8 cellular contexts compared by ENCODE assay signal in the genomic region with DNA sequence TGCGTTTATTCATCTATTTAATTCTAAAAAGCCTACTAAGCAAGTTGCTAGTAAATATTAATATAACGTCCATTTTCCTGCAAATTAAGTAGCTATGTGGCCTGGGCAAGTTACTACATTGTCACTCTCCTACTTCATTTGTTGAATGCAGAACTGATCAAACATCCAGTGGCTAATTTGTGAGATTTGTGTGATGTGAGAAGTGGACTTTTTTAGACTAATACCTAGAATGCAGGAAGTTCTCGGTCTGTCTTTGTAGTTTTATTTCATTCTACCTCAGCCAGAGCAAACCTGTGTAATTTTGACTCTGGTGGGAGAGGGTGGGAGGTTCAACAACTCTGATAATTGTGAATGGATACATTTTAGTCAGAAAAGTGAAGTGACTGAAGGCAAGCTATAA. TPM values are rescaled to one million over a fixed set of nuclear protein-coding genes. Genes with fewer than 3 reads are reported as not detected.
DNase-seq lines count a peak whose midpoint lies in the region; ATAC-seq, FAIRE-seq and TF ChIP-seq lines count a peak whose summit lies in the region.

No MANE protein-coding gene starts in this region.

- peak overlapping the region; percentile 62 to 89 (median 78) for H3K4me3 ChIP-seq in heart right ventricle
- H3K4me3 ChIP-seq in esophagus muscularis mucosa: peak overlapping the region; percentile 73 to 88 (median 80)
- peak overlapping the region; percentile 59 to 82 (median 76) for H3K4me3 ChIP-seq in sigmoid colon

- no peak for TF ChIP-seq POLR2A in esophagus muscularis mucosa (IDR thresholded peaks at IDR 0.05; ENCODE audit: low read depth)
- no peak for TF ChIP-seq POLR2A in sigmoid colon (IDR thresholded peaks at IDR 0.05)

- peaks cover 0 to 36% (median 14%) of the 10 kb centered on the region in 9 donors for H3K36me3 ChIP-seq in heart right ventricle
- peaks cover 5 to 25% (median 14%) of the 10 kb centered on the region in 4 donors for H3K36me3 ChIP-seq in esophagus muscularis mucosa
- peaks cover 0 to 25% (median 3%) of the 10 kb centered on the region in 4 donors for H3K36me3 ChIP-seq in sigmoid colon

- intact Hi-C loops in heart right ventricle (cut with DNase I): loop anchor here in 3 of 10 donors (2.0 to 5.0 kb wide), 2 partner anchors 48 kb away; a partner anchor contains a TSS
- intact Hi-C loops in left cardiac atrium (cut with DNase I): no loop called here
- intact Hi-C loops in esophagus muscularis mucosa (cut with DNase I): loop anchor here (5.0 kb wide), 1 partner anchor 232 kb away; a partner anchor contains a TSS
- intact Hi-C loops in sigmoid colon (cut with DNase I): loop anchor here (5.0 kb wide), 1 partner anchor 48 kb away; a partner anchor contains a TSS
- intact Hi-C loops in left colon (cut with DNase I, micrococcal nuclease): no loop called here

- no peak for TF ChIP-seq CTCF in heart right ventricle (IDR thresholded peaks at IDR 0.05)
- TF ChIP-seq CTCF in esophagus muscularis mucosa (IDR thresholded peaks at IDR 0.05): no peak
- no peak for TF ChIP-seq CTCF in sigmoid colon (IDR thresholded peaks at IDR 0.05)

- no peak for DNase-seq in heart right ventricle
- DNase-seq in left cardiac atrium: no peak
- DNase-seq in OCI-M1 (lab: John Stamatoyannopoulos, UW): peak; percentile 41
- no peak for DNase-seq in esophagus muscularis mucosa (ENCODE audit: extremely low spot score)
- DNase-seq in sigmoid colon: no peak
- DNase-seq in C1 segment of cervical spinal cord (lab: John Stamatoyannopoulos, UW): no peak
- no peak for DNase-seq in RCC 7860 (ENCODE audit: low spot score)
- DNase-seq in left colon: no peak

- FAIRE-seq in RCC 7860 (lab: Jason Lieb, UNC): no peak

- peak overlapping the region in 8 of 10 donors; percentile 84 to 96 (median 92) for H3K27ac ChIP-seq in heart right ventricle
- peak overlapping the region; percentile 86 to 92 (median 88) for H3K27ac ChIP-seq in esophagus muscularis mucosa (replicated peaks in 1 of 4)
- peak overlapping the region; percentile 78 to 92 (median 88) for H3K27ac ChIP-seq in sigmoid colon

- H3K9me3 ChIP-seq in heart right ventricle: no peaks in the 10 kb centered on the region
- no peaks in the 10 kb centered on the region for H3K9me3 ChIP-seq in esophagus muscularis mucosa
- no peaks in the 10 kb centered on the region for H3K9me3 ChIP-seq in sigmoid colon

- 2 to 5% methylated on average over 3 of the region's 3 CpGs for WGBS in heart right ventricle, 2 donors
- 5% methylated on average over 3 of the region's 3 CpGs for WGBS in esophagus muscularis mucosa
- 0% methylated on average over 3 of the region's 3 CpGs for WGBS in sigmoid colon, 2 donors

- TF ChIP-seq EP300 in esophagus muscularis mucosa (IDR thresholded peaks at IDR 0.05) (no peak), sigmoid colon (IDR thresholded peaks at IDR 0.05) (no peak)

- no peak for ATAC-seq in heart right ventricle
- ATAC-seq in left cardiac atrium: no peak
- no peak for ATAC-seq in left colon

- H3K4me1 ChIP-seq in heart right ventricle (peaks cover 0 to 35% (median 27%) of the 10 kb centered on the region in 9 donors), esophagus muscularis mucosa (peaks cover 20 to 29% (median 26%) of the 10 kb centered on the region in 4 donors), sigmoid colon (peaks cover 0 to 25% (median 18%) of the 10 kb centered on the region in 4 donors)

- H3K27me3 ChIP-seq in heart right ventricle (no peaks in the 10 kb centered on the region), esophagus muscularis mucosa (no peaks in the 10 kb centered on the region), sigmoid colon (no peaks in the 10 kb centered on the region)

RNA-seq across cellular contexts. Expression of a gene that starts 0.8 kb away (rescaled TPM):
- total RNA-seq in heart right ventricle (10 to 100 TPM; 18.5 to 29.6 (median 25.4) TPM), left cardiac atrium (10 to 100 TPM; 16.5 to 17.1 TPM), esophagus muscularis mucosa (10 to 100 TPM; 11.4 to 15.7 (median 14.5) TPM), sigmoid colon (10 to 100 TPM; 10.9 to 18.0 (median 16.0) TPM), left colon (10 to 100 TPM; 20.5 to 21.0 TPM)
- polyA plus RNA-seq in heart right ventricle (10 to 100 TPM in 1 of 2 donors, 1 to 10 TPM in 1; 10.0 to 13.9 TPM), sigmoid colon (10 to 100 TPM; 11.6 to 14.2 (median 12.6) TPM)

RNA-seq across cellular contexts. Expression of a gene that starts 27.6 kb away (rescaled TPM):
- 1 to 10 TPM in 8 of 10 donors, under 1 TPM in 2; 0.53 to 2.1 (median 1.5) TPM for total RNA-seq in heart right ventricle
- polyA plus RNA-seq in heart right ventricle: 1 to 10 TPM in 1 of 2 donors, under 1 TPM in 1; 0.46 to 2.4 TPM
- total RNA-seq in left cardiac atrium: 1 to 10 TPM; 1.4 to 2.0 TPM
- total RNA-seq in esophagus muscularis mucosa: not detected
- total RNA-seq in sigmoid colon: not detected
- polyA plus RNA-seq in sigmoid colon: not detected
- not detected for total RNA-seq in left colon

RNA-seq across cellular contexts. Expression of a gene that starts 47.3 kb away (rescaled TPM):
- total RNA-seq in heart right ventricle: 10 to 100 TPM; 10.4 to 20.1 (median 12.5) TPM
- polyA plus RNA-seq in heart right ventricle: 10 to 100 TPM in 1 of 2 donors, 1 to 10 TPM in 1; 9.2 to 11.9 TPM
- 10 to 100 TPM; 11.4 to 17.5 TPM for total RNA-seq in left cardiac atrium
- total RNA-seq in esophagus muscularis mucosa: 10 to 100 TPM; 16.9 to 42.4 (median 22.8) TPM
- 10 to 100 TPM; 18.5 to 33.2 (median 25.4) TPM for total RNA-seq in sigmoid colon
- polyA plus RNA-seq in sigmoid colon: 1 to 10 TPM; 5.1 to 7.2 (median 7.1) TPM
- 1 to 10 TPM; 6.2 to 8.4 TPM for total RNA-seq in left colon

Comparison
In these comparisons a context has a peak if more than half of its experiments do, and no peak if none do; other contexts are left out.
1. intact Hi-C loops: an anchor here in esophagus muscularis mucosa (5.0 kb wide) and sigmoid colon (5.0 kb wide); none called in left cardiac atrium and left colon.